Comparison of ENCODE assay signal across 26 cellular contexts in genomic region chr7:34558026-34558425, GRCh38.
"Had no signal": no experiment of that assay in that cellular context is flagged by ENCODE, and none has a peak within 500 bp of the region (broad histone marks: within the 10 kb centered on the region; RNA-seq: fewer than 3 reads in every experiment).

No MANE protein-coding gene starts in this region.

- DNase-seq: stimulated activated CD4-positive, alpha-beta T cell treated with anti-CD3 and anti-CD28 coated beads, Interleukin-2, amount 100 ng/mL, for 48 hours; stimulated activated CD4-positive, alpha-beta T cell treated with anti-CD3 and anti-CD28 coated beads, Interleukin-4, amount 100 ng/mL, for 1 hour; stimulated activated CD4-positive, alpha-beta T cell treated with anti-CD3 and anti-CD28 coated beads, Interleukin-4, amount 100 ng/mL, for 24 hours; stimulated activated CD4-positive, alpha-beta T cell treated with anti-CD3 and anti-CD28 coated beads, Interleukin-4, amount 100 ng/mL, for 4 hours; stimulated activated CD8-positive, alpha-beta memory T cell treated with anti-CD3 and anti-CD28 coated beads, Interleukin-4, amount 100 ng/mL, for 48 hours; stimulated activated naive B cell treated with anti-CD40 and anti-IgM and Interleukin-4, amounts not matched to agents 10 μg/mL and 1 μg/mL and 100 μg/mL, for 72 hours; stimulated activated naive CD4-positive, alpha-beta T cell; stimulated activated naive CD4-positive, alpha-beta T cell treated with Interleukin-2 at 50 U/mL for 16 hours; stimulated activated naive CD8-positive, alpha-beta T cell treated with anti-CD3 and anti-CD28 coated beads, Interleukin-15, amount 100 ng/mL, for 72 hours; stimulated activated naive CD8-positive, alpha-beta T cell treated with anti-CD3 and anti-CD28 coated beads, Interleukin-15, Interleukin-2, amounts not matched to agents 100 U/mL and 50 U/mL, for 24 hours; stomach; substantia nigra; testis; thyroid gland; tibial artery; transverse colon; trophoblast cell; upper lobe of left lung; upper lobe of right lung; uterus had no signal

- H3K4me3 ChIP-seq: stomach, suprapubic skin, testis, thoracic aorta, thyroid gland, tibial artery, tibial nerve, transverse colon, upper lobe of left lung, upper lobe of right lung, uterus, vagina had no signal

- ATAC-seq: stimulated activated effector memory CD8-positive, alpha-beta T cell treated with anti-CD3 and anti-CD28 coated beads, Interleukin-12 subunit alpha, Interleukin-12 subunit beta, amount 100 ng/mL, for 72 hours; stimulated activated memory B cell treated with anti-CD40 and anti-IgM and Interleukin-4, amounts not matched to agents 10 μg/mL and 1 μg/mL and 100 μg/mL, for 72 hours; stimulated activated naive B cell treated with anti-CD40 and anti-IgM and Interleukin-4, amounts not matched to agents 10 μg/mL and 1 μg/mL and 100 μg/mL, for 72 hours; stimulated activated naive CD8-positive, alpha-beta T cell treated with anti-CD3 and anti-CD28 coated beads, Interleukin-15, amount 100 ng/mL, for 72 hours; stimulated activated naive CD8-positive, alpha-beta T cell treated with anti-CD3 and anti-CD28 coated beads, Interleukin-15, Interleukin-2, amounts not matched to agents 100 U/mL and 50 U/mL, for 24 hours; upper lobe of right lung had no signal

- H3K9me3 ChIP-seq: testis, thyroid gland, tibial artery, upper lobe of right lung, uterus, vagina had no signal

- H3K36me3 ChIP-seq: stomach, suprapubic skin, thoracic aorta, thyroid gland, tibial artery, tibial nerve, transverse colon, upper lobe of left lung, upper lobe of right lung, uterus, vagina had no signal

- H3K27me3 ChIP-seq: stomach, suprapubic skin, testis, thyroid gland, tibial artery, tibial nerve, transverse colon, upper lobe of left lung, upper lobe of right lung, uterus, vagina had no signal

- H3K27ac ChIP-seq: stomach, suprapubic skin, testis, thoracic aorta, thyroid gland, tibial artery, tibial nerve, transverse colon, upper lobe of left lung, upper lobe of right lung, uterus, vagina had no signal
